In genomic region chr3:190004656-190005055, GRCh38 we compare ENCODE assay signal across 26 cellular contexts.
"Had no signal": no experiment of that assay in that cellular context is flagged by ENCODE, and none has a peak within 500 bp of the region (broad histone marks: within the 10 kb centered on the region; RNA-seq: fewer than 3 reads in every experiment).

No MANE protein-coding gene starts in this region.

- H3K79me2 ChIP-seq: parathyroid adenoma had no signal

- H3K4me3 Mint-ChIP-seq: activated CD4-positive, alpha-beta T cell treated with anti-CD3 and anti-CD28 coated beads, Interleukin-2, amount 10 ng/mL, durations not matched to agents 7 days and 5 days; activated naive CD8-positive, alpha-beta T cell; natural killer cell treated with Interleukin-12 subunit alpha and Interleukin-12 subunit beta and Interleukin-15 and Interleukin-18, amount 100 ng/mL, for 72 hours; stimulated activated effector memory CD8-positive, alpha-beta T cell treated with anti-CD3 and anti-CD28 coated beads, Interleukin-12 subunit alpha, Interleukin-12 subunit beta, amount 100 ng/mL, for 72 hours; stimulated activated naive CD8-positive, alpha-beta T cell treated with anti-CD3 and anti-CD28 coated beads, Interleukin-15, amount 100 ng/mL, for 72 hours; T-helper 2 cell treated with Interferon-gamma antibody and Interleukin-4, amounts not matched to agents 5 μg/mL and 100 μg/mL, for 36 hours had no signal

- H3K36me3 ChIP-seq: adrenal gland, ascending aorta, brain microvascular endothelial cell, gastrocnemius medialis, left ventricle myocardium inferior, right lobe of liver, suprapubic skin, transverse colon, WERI-Rb-1 had no signal

- H3K27ac ChIP-seq: ascending aorta, brain microvascular endothelial cell, gastrocnemius medialis, left ventricle myocardium inferior, parathyroid adenoma, right lobe of liver, skin epidermis, suprapubic skin, WERI-Rb-1 had no signal

- H3K4me3 ChIP-seq: adrenal gland, ascending aorta, gastrocnemius medialis, left ventricle myocardium inferior, right lobe of liver, skin epidermis, suprapubic skin, transverse colon had no signal

- H3K27ac Mint-ChIP-seq: activated CD4-positive, alpha-beta T cell treated with anti-CD3 and anti-CD28 coated beads, Interleukin-2, amount 10 ng/mL, durations not matched to agents 7 days and 5 days; activated naive CD8-positive, alpha-beta T cell; natural killer cell treated with Interleukin-12 subunit alpha and Interleukin-12 subunit beta and Interleukin-15 and Interleukin-18, amount 100 ng/mL, for 72 hours; stimulated activated effector memory CD8-positive, alpha-beta T cell treated with anti-CD3 and anti-CD28 coated beads, Interleukin-12 subunit alpha, Interleukin-12 subunit beta, amount 100 ng/mL, for 72 hours; stimulated activated naive CD8-positive, alpha-beta T cell treated with anti-CD3 and anti-CD28 coated beads, Interleukin-15, amount 100 ng/mL, for 72 hours; T-helper 2 cell treated with Interferon-gamma antibody and Interleukin-4, amounts not matched to agents 5 μg/mL and 100 μg/mL, for 36 hours had no signal

- H3K4me1 Mint-ChIP-seq: activated CD4-positive, alpha-beta T cell treated with anti-CD3 and anti-CD28 coated beads, Interleukin-2, amount 10 ng/mL, durations not matched to agents 7 days and 5 days; stimulated activated effector memory CD8-positive, alpha-beta T cell treated with anti-CD3 and anti-CD28 coated beads, Interleukin-12 subunit alpha, Interleukin-12 subunit beta, amount 100 ng/mL, for 72 hours; stimulated activated naive CD8-positive, alpha-beta T cell treated with anti-CD3 and anti-CD28 coated beads, Interleukin-15, amount 100 ng/mL, for 72 hours had no signal

- DNase-seq: activated CD4-positive, alpha-beta T cell treated with anti-CD3 and anti-CD28 coated beads, Interleukin-2, amount 10 ng/mL, durations not matched to agents 7 days and 5 days; activated CD4-positive, CD25-positive, alpha-beta regulatory T cell treated with anti-CD3 and anti-CD28 coated beads, Interleukin-2, amount 50 U/mL, for 72 hours; activated T-cell treated with anti-CD3 and anti-CD28 coated beads, Interleukin-2, amount 50 U/mL, for 1 hour; adrenal gland; brain microvascular endothelial cell; central memory CD4-positive, alpha-beta T cell; effector memory CD4-positive, alpha-beta T cell; gastrocnemius medialis; hypothalamus; left ventricle myocardium inferior; right lobe of liver; stimulated activated CD4-positive, alpha-beta T cell treated with anti-CD3 and anti-CD28 coated beads, Interleukin-2, amount 100 ng/mL, for 24 hours; stimulated activated naive CD8-positive, alpha-beta T cell treated with anti-CD3 and anti-CD28 coated beads, Interleukin-15, amount 100 ng/mL, for 72 hours; transverse colon; WERI-Rb-1 had no signal

- H3K9me3 Mint-ChIP-seq: activated CD4-positive, alpha-beta T cell treated with anti-CD3 and anti-CD28 coated beads, Interleukin-2, amount 10 ng/mL, durations not matched to agents 7 days and 5 days; natural killer cell treated with Interleukin-12 subunit alpha and Interleukin-12 subunit beta and Interleukin-15 and Interleukin-18, amount 100 ng/mL, for 72 hours; stimulated activated effector memory CD8-positive, alpha-beta T cell treated with anti-CD3 and anti-CD28 coated beads, Interleukin-12 subunit alpha, Interleukin-12 subunit beta, amount 100 ng/mL, for 72 hours; stimulated activated naive CD8-positive, alpha-beta T cell treated with anti-CD3 and anti-CD28 coated beads, Interleukin-15, amount 100 ng/mL, for 72 hours; T-helper 2 cell treated with Interferon-gamma antibody and Interleukin-4, amounts not matched to agents 5 μg/mL and 100 μg/mL, for 36 hours had no signal

- H3K27me3 ChIP-seq: adrenal gland, ascending aorta, brain microvascular endothelial cell, right lobe of liver, suprapubic skin, transverse colon had no signal

- H3K4me1 ChIP-seq: parathyroid adenoma, right lobe of liver, suprapubic skin had no signal

- FAIRE-seq: colon, TTC549, urothelium cell line had no signal

- H2AFZ ChIP-seq: parathyroid adenoma had no signal

- H3K36me3 Mint-ChIP-seq: activated naive CD8-positive, alpha-beta T cell; natural killer cell treated with Interleukin-12 subunit alpha and Interleukin-12 subunit beta and Interleukin-15 and Interleukin-18, amount 100 ng/mL, for 72 hours; stimulated activated effector memory CD8-positive, alpha-beta T cell treated with anti-CD3 and anti-CD28 coated beads, Interleukin-12 subunit alpha, Interleukin-12 subunit beta, amount 100 ng/mL, for 72 hours had no signal
